8 cellular contexts compared by ENCODE assay signal in genomic region chr2:172710584-172711024, GRCh38. TPM values are rescaled to one million over a fixed set of nuclear protein-coding genes. Genes with fewer than 3 reads are reported as not detected.
DNase-seq lines count a peak whose midpoint lies in the region; ATAC-seq and TF ChIP-seq lines count a peak whose summit lies in the region.

No MANE protein-coding gene starts in this region.

- 9% methylated on average over 2 of the region's 2 CpGs for WGBS in hepatocyte (ENCODE audit: low lambda C conversion rate, missing lambda C conversion rate)

- TF ChIP-seq CTCF in OCI-LY3 (IDR thresholded peaks at IDR 0.05; ENCODE audit: low read depth, low read length), result peak; percentile 81
- TF ChIP-seq CTCF in hepatocyte (IDR thresholded peaks at IDR 0.05; ENCODE audit: poor library complexity), result peak; percentile 82

- H3K4me1 ChIP-seq in OCI-LY3 (ENCODE audit: low read length) (peaks cover 9% of the 10 kb centered on the region), hepatocyte (ENCODE audit: insufficient read depth) (no peaks in the 10 kb centered on the region)

- no peaks in the 10 kb centered on the region for H3K9me2 ChIP-seq in hepatocyte (replicated peaks; ENCODE audit: insufficient read depth)

- H4K20me1 ChIP-seq in OCI-LY3 (ENCODE audit: insufficient read depth, low read length) (no peaks in the 10 kb centered on the region), hepatocyte (ENCODE audit: insufficient read depth, poor library complexity, severe bottlenecking) (no peaks in the 10 kb centered on the region)

- H3K27me3 ChIP-seq in OCI-LY3 (ENCODE audit: low read depth, low read length) (peaks cover 20% of the 10 kb centered on the region), hepatocyte (peaks cover 3% of the 10 kb centered on the region)

- intact Hi-C loops in sciatic nerve (cut with DNase I), result no loop called here

- ATAC-seq in HG03175 (IDR thresholded peaks at IDR 0.05; ENCODE audit: unreplicated experiment) (no peak), sciatic nerve (no peak)

- H3K27ac ChIP-seq in OCI-LY3 (ENCODE audit: low read length) (no peak overlapping the region), hepatocyte (no peak overlapping the region)

- H2AFZ ChIP-seq in OCI-LY3 (ENCODE audit: low read depth, low read length), result no peak overlapping the region
- H2AFZ ChIP-seq in hepatocyte, result no peak overlapping the region

- H3K4me2 ChIP-seq in OCI-LY3 (ENCODE audit: low read length), result no peak overlapping the region
- no peak overlapping the region for H3K4me2 ChIP-seq in hepatocyte

- no peak overlapping the region for H3K9ac ChIP-seq in OCI-LY3 (ENCODE audit: low read length)

- H3K4me3 ChIP-seq in OCI-LY3 (ENCODE audit: low read length) (no peak overlapping the region), hepatocyte (no peak overlapping the region)

- H3K36me3 ChIP-seq in OCI-LY3 (replicated peaks; ENCODE audit: low read depth, low read length) (no peaks in the 10 kb centered on the region), hepatocyte (replicated peaks; ENCODE audit: insufficient read depth, low read depth) (no peaks in the 10 kb centered on the region)

- no peaks in the 10 kb centered on the region for H3K79me2 ChIP-seq in OCI-LY3 (ENCODE audit: low read length)
- H3K79me2 ChIP-seq in hepatocyte, result no peaks in the 10 kb centered on the region

- H3K9me3 ChIP-seq in OCI-LY3 (ENCODE audit: insufficient read depth, low read length) (no peaks in the 10 kb centered on the region), hepatocyte (ENCODE audit: low read depth) (no peaks in the 10 kb centered on the region)

- peak; percentile 64 for DNase-seq in DMS79 treated with DMSO at 0.1 percent for 48 hours (lab: John Stamatoyannopoulos, UW)
- peak; percentile 47 for DNase-seq in HuH-7.5 (ENCODE audit: low spot score)
- DNase-seq in amniotic stem cell (lab: John Stamatoyannopoulos, UW), result peak; percentile 83
- DNase-seq in hepatocyte (ENCODE audit: low spot score), result peak; percentile 65
- DNase-seq in stimulated activated CD4-positive, alpha-beta T cell treated with anti-CD3 and anti-CD28 coated beads, Interleukin-2, amount 100 ng/mL, for 48 hours, result peak; percentile 23 to 28
- DNase-seq in sciatic nerve (ENCODE audit: low spot score), result no peak

RNA-seq across cellular contexts. Expression of gene RAPGEF4, which starts 25.0 kb away (rescaled TPM):
- 1.9 and 2.0 TPM in 2 replicates for total RNA-seq in hepatocyte
- polyA plus RNA-seq in hepatocyte, result 1.00 and 2.0 TPM in 2 replicates
- total RNA-seq in sciatic nerve, result 9.3 TPM
